ENCODE assay signal across 35 cellular contexts in the genomic region with DNA sequence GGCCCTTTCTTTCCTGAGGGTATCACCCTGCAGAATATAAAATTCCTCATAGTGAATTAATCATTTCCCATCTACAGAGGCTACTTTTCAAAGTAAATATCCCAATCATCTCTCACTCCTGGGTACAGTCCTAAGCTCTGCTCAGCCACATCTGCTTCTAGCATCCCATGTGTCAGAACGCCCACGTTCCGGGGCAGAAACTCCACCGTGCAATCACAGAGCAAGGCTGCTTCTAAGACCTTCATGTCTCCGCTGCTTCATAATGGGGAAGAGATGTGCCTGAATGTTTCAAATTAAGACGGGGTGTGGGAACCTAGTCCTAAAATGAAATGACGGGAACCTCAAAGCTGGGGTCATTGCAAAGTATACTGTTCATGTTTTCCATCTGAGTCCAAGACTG.
"Had no signal": no experiment of that assay in that cellular context is flagged by ENCODE, and none has a peak within 500 bp of the region (broad histone marks: within the 10 kb centered on the region; RNA-seq: fewer than 3 reads in every experiment).

No MANE protein-coding gene starts in this region.

- H3K27me3 Mint-ChIP-seq: activated CD4-positive, alpha-beta T cell treated with anti-CD3 and anti-CD28 coated beads for 36 hours; activated naive CD8-positive, alpha-beta T cell treated with anti-CD3 and anti-CD28 coated beads for 36 hours; T-cell had no signal

- H3K79me2 ChIP-seq: parathyroid adenoma had no signal

- H3K4me1 ChIP-seq: adrenal gland, body of pancreas, neural progenitor cell, parathyroid adenoma, uterus had no signal

- H3K4me3 ChIP-seq: adrenal gland, body of pancreas, cardiac muscle cell, neural progenitor cell, psoas muscle, sigmoid colon, thoracic aorta, uterus had no signal

- H3K36me3 ChIP-seq: adrenal gland, cardiac muscle cell, neural progenitor cell, sigmoid colon, thoracic aorta, uterus had no signal

- H3K27ac Mint-ChIP-seq: activated CD4-positive, alpha-beta T cell treated with anti-CD3 and anti-CD28 coated beads for 36 hours; activated naive CD4-positive, alpha-beta T cell treated with anti-CD3 and anti-CD28 coated beads for 36 hours; activated naive CD8-positive, alpha-beta T cell treated with anti-CD3 and anti-CD28 coated beads for 36 hours; activated T-helper 1 cell treated with anti-CD3 and anti-CD28 coated beads, Interleukin-12 subunit alpha, Interleukin-12 subunit beta, Interleukin-2, Interleukin-4 antibody, amounts not matched to agents 30 ng/mL and 10 ng/mL and 1 ng/mL, durations not matched to agents 14 hours and 24 hours and 36 hours; effector memory CD8-positive, alpha-beta T cell; naive thymus-derived CD4-positive, alpha-beta T cell; neural progenitor cell; stimulated activated effector memory CD8-positive, alpha-beta T cell treated with anti-CD3 and anti-CD28 coated beads, Interleukin-12 subunit alpha, Interleukin-12 subunit beta, amount 100 ng/mL, for 72 hours; stimulated activated naive CD8-positive, alpha-beta T cell treated with anti-CD3 and anti-CD28 coated beads, Interleukin-15, Interleukin-2, amounts not matched to agents 100 ng/mL and 50 ng/mL, for 24 hours; T-cell had no signal

- H3K27ac ChIP-seq: adrenal gland, body of pancreas, cardiac muscle cell, neural progenitor cell, parathyroid adenoma, psoas muscle, sigmoid colon, thoracic aorta, uterus had no signal

- H3K9me3 ChIP-seq: adrenal gland, body of pancreas, psoas muscle, sigmoid colon, thoracic aorta, uterus had no signal

- H3K4me1 Mint-ChIP-seq: activated CD4-positive, alpha-beta T cell treated with anti-CD3 and anti-CD28 coated beads for 36 hours; activated naive CD8-positive, alpha-beta T cell treated with anti-CD3 and anti-CD28 coated beads for 36 hours; naive thymus-derived CD4-positive, alpha-beta T cell; stimulated activated effector memory CD8-positive, alpha-beta T cell treated with anti-CD3 and anti-CD28 coated beads, Interleukin-12 subunit alpha, Interleukin-12 subunit beta, amount 100 ng/mL, for 72 hours; T-cell had no signal

- H3K4me2 ChIP-seq: neural progenitor cell had no signal

- DNase-seq: activated CD4-positive, alpha-beta T cell treated with anti-CD3 and anti-CD28 coated beads for 36 hours; activated CD4-positive, alpha-beta T cell treated with anti-CD3 and anti-CD28 coated beads, Interleukin-2, amount 50 U/mL, for 48 hours; activated CD4-positive, CD25-positive, alpha-beta regulatory T cell; activated CD8-positive, alpha-beta memory T cell treated with anti-CD3 and anti-CD28 coated beads for 24 hours; activated CD8-positive, alpha-beta memory T cell treated with anti-CD3 and anti-CD28 coated beads, Interleukin-2, amount 50 U/mL, for 4 hours; activated effector memory CD4-positive, alpha-beta T cell treated with anti-CD3 and anti-CD28 coated beads, Interleukin-2, amount 50 U/mL, for 16 hours; activated naive CD4-positive, alpha-beta T cell treated with anti-CD3 and anti-CD28 coated beads for 36 hours; activated naive CD8-positive, alpha-beta T cell treated with anti-CD3 and anti-CD28 coated beads for 36 hours; activated T-cell treated with anti-CD3 and anti-CD28 coated beads, Interleukin-2, amount 50 U/mL, for 1 hour; adrenal gland; aorta; body of pancreas; cortex of kidney; effector memory CD8-positive, alpha-beta T cell; erythroblast; islet precursor cell; left cardiac atrium; left ventricle myocardium superior; midbrain; naive thymus-derived CD4-positive, alpha-beta T cell; occipital lobe; psoas muscle; sigmoid colon; small intestine; stimulated activated CD4-positive, alpha-beta T cell treated with anti-CD3 and anti-CD28 coated beads, Interleukin-4, amount 100 ng/mL, for 24 hours; T-cell; trophoblast cell; uterus had no signal

- H2AFZ ChIP-seq: neural progenitor cell, parathyroid adenoma had no signal

- H3K9ac ChIP-seq: neural progenitor cell, parathyroid adenoma had no signal

- H3K36me3 Mint-ChIP-seq: activated naive CD8-positive, alpha-beta T cell treated with anti-CD3 and anti-CD28 coated beads for 36 hours; neural progenitor cell; stimulated activated effector memory CD8-positive, alpha-beta T cell treated with anti-CD3 and anti-CD28 coated beads, Interleukin-12 subunit alpha, Interleukin-12 subunit beta, amount 100 ng/mL, for 72 hours; T-cell had no signal

- H3K9me3 Mint-ChIP-seq: activated naive CD4-positive, alpha-beta T cell treated with anti-CD3 and anti-CD28 coated beads for 36 hours; activated naive CD8-positive, alpha-beta T cell treated with anti-CD3 and anti-CD28 coated beads for 36 hours; activated T-helper 1 cell treated with anti-CD3 and anti-CD28 coated beads, Interleukin-12 subunit alpha, Interleukin-12 subunit beta, Interleukin-2, Interleukin-4 antibody, amounts not matched to agents 30 ng/mL and 10 ng/mL and 1 ng/mL, durations not matched to agents 14 hours and 24 hours and 36 hours; effector memory CD8-positive, alpha-beta T cell; neural progenitor cell; stimulated activated effector memory CD8-positive, alpha-beta T cell treated with anti-CD3 and anti-CD28 coated beads, Interleukin-12 subunit alpha, Interleukin-12 subunit beta, amount 100 ng/mL, for 72 hours; stimulated activated naive CD8-positive, alpha-beta T cell treated with anti-CD3 and anti-CD28 coated beads, Interleukin-15, Interleukin-2, amounts not matched to agents 100 ng/mL and 50 ng/mL, for 24 hours; T-cell had no signal

- H3K27me3 ChIP-seq: adrenal gland, body of pancreas, sigmoid colon, uterus had no signal

- H3K4me3 Mint-ChIP-seq: activated CD4-positive, alpha-beta T cell treated with anti-CD3 and anti-CD28 coated beads for 36 hours; activated naive CD4-positive, alpha-beta T cell treated with anti-CD3 and anti-CD28 coated beads for 36 hours; activated naive CD8-positive, alpha-beta T cell treated with anti-CD3 and anti-CD28 coated beads for 36 hours; activated T-helper 1 cell treated with anti-CD3 and anti-CD28 coated beads, Interleukin-12 subunit alpha, Interleukin-12 subunit beta, Interleukin-2, Interleukin-4 antibody, amounts not matched to agents 30 ng/mL and 10 ng/mL and 1 ng/mL, durations not matched to agents 14 hours and 24 hours and 36 hours; effector memory CD8-positive, alpha-beta T cell; naive thymus-derived CD4-positive, alpha-beta T cell; neural progenitor cell; stimulated activated effector memory CD8-positive, alpha-beta T cell treated with anti-CD3 and anti-CD28 coated beads, Interleukin-12 subunit alpha, Interleukin-12 subunit beta, amount 100 ng/mL, for 72 hours; stimulated activated naive CD8-positive, alpha-beta T cell treated with anti-CD3 and anti-CD28 coated beads, Interleukin-15, Interleukin-2, amounts not matched to agents 100 ng/mL and 50 ng/mL, for 24 hours; T-cell had no signal
